Comparison of ENCODE assay signal across 8 cellular contexts in genomic region chr6:130260050-130260462, GRCh38. TPM values are rescaled to one million over a fixed set of nuclear protein-coding genes. Genes with fewer than 3 reads are reported as not detected.
DNase-seq lines count a peak whose midpoint lies in the region; ATAC-seq lines count a peak whose summit lies in the region.
"Not testable (repeated sequence)": the region's sequence is repeated elsewhere in the genome, so short reads cannot be mapped to it uniquely, and the experiment has no call there.
"Had no signal": no experiment of that assay in that cellular context is flagged by ENCODE, and none has a peak within 500 bp of the region (broad histone marks: within the 10 kb centered on the region; RNA-seq: fewer than 3 reads in every experiment).

No MANE protein-coding gene starts in this region.

- intact Hi-C loops in activated CD4-positive, alpha-beta T cell treated with anti-CD3 and anti-CD28 coated beads for 36 hours (cut with DNase I, micrococcal nuclease), result not testable (repeated sequence)

- H3K36me3 Mint-ChIP-seq in activated CD4-positive, alpha-beta T cell treated with anti-CD3 and anti-CD28 coated beads for 36 hours (ENCODE audit: low read depth); central memory CD8-positive, alpha-beta T cell (ENCODE audit: insufficient read depth): not testable (repeated sequence)

- H3K4me3 Mint-ChIP-seq in activated CD4-positive, alpha-beta T cell treated with anti-CD3 and anti-CD28 coated beads for 36 hours, result not testable (repeated sequence)
- peak overlapping the region; percentile 80 for H3K4me3 Mint-ChIP-seq in central memory CD8-positive, alpha-beta T cell

- DNase-seq in activated CD4-positive, alpha-beta T cell treated with anti-CD3 and anti-CD28 coated beads for 36 hours; central memory CD8-positive, alpha-beta T cell (ENCODE audit: low spot score in 2 of 2): not testable (repeated sequence)

- peaks cover 24% of the 10 kb centered on the region for H3K4me1 Mint-ChIP-seq in activated CD4-positive, alpha-beta T cell treated with anti-CD3 and anti-CD28 coated beads for 36 hours
- H3K4me1 Mint-ChIP-seq in central memory CD8-positive, alpha-beta T cell, result peaks cover 36% of the 10 kb centered on the region

- ATAC-seq in GM18511 (IDR thresholded peaks at IDR 0.05; ENCODE audit: unreplicated experiment), result peak; percentile 72
- peak; percentile 56 for ATAC-seq in GM19452 (IDR thresholded peaks at IDR 0.05; ENCODE audit: unreplicated experiment)
- peak; percentile 58 for ATAC-seq in HG02588 (IDR thresholded peaks at IDR 0.05; ENCODE audit: unreplicated experiment)
- peak; percentile 55 for ATAC-seq in HG03066 (IDR thresholded peaks at IDR 0.05; ENCODE audit: low read depth, unreplicated experiment)
- peak; percentile 74 for ATAC-seq in HG03575 (IDR thresholded peaks at IDR 0.05; ENCODE audit: extremely low read depth, insufficient number of reproducible peaks, low FRiP score, unreplicated experiment)
- ATAC-seq in activated CD4-positive, alpha-beta T cell treated with anti-CD3 and anti-CD28 coated beads for 36 hours, result not testable (repeated sequence)
- ATAC-seq in central memory CD8-positive, alpha-beta T cell (replicated peaks; ENCODE audit: extremely low read depth, poor library complexity, severe bottlenecking), result peak; percentile 17

- POLR2A ChIA-PET in activated CD4-positive, alpha-beta T cell treated with anti-CD3 and anti-CD28 coated beads for 36 hours (lab: Charles Lee), result not testable (repeated sequence)

- peak overlapping the region; percentile 47 for H3K27ac Mint-ChIP-seq in activated CD4-positive, alpha-beta T cell treated with anti-CD3 and anti-CD28 coated beads for 36 hours
- peak overlapping the region; percentile 94 for H3K27ac Mint-ChIP-seq in central memory CD8-positive, alpha-beta T cell (ENCODE audit: low read depth)

- not testable (repeated sequence) for H3K9me3 Mint-ChIP-seq in activated CD4-positive, alpha-beta T cell treated with anti-CD3 and anti-CD28 coated beads for 36 hours (ENCODE audit: low read depth); central memory CD8-positive, alpha-beta T cell

- CTCF ChIA-PET in activated CD4-positive, alpha-beta T cell treated with anti-CD3 and anti-CD28 coated beads for 36 hours (lab: Charles Lee), result not testable (repeated sequence)

- not testable (repeated sequence) for H3K27me3 Mint-ChIP-seq in activated CD4-positive, alpha-beta T cell treated with anti-CD3 and anti-CD28 coated beads for 36 hours; central memory CD8-positive, alpha-beta T cell

RNA-seq across cellular contexts. Expression of gene SAMD3, which starts 37.3 kb away (rescaled TPM):
- 1 to 10 TPM; 1.8 to 2.4 TPM for total RNA-seq in activated CD4-positive, alpha-beta T cell treated with anti-CD3 and anti-CD28 coated beads for 36 hours
- total RNA-seq: dermis blood vessel endothelial cell had no signal
